Comparison of ENCODE assay signal across 20 cellular contexts in the genomic region with DNA sequence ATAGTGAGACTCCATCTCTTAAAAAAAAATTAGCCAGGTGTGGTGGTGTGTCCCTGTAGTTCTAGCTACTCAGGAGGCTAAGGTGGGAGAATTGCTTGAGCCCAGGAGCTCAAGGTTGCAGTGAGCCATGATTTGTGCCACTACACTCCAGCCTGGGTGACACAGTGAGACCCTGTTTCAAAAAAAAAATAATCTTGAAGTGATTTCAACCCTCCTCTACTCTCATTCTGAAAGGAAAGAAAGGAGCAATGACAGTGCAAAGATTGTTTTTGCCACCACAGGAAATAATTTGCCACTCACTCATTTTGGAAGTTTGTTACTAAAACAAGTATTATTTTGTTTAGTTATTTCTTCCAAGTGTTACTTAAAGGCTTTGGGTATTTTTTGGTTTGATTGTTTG.
"Had no signal": no experiment of that assay in that cellular context is flagged by ENCODE, and none has a peak within 500 bp of the region (broad histone marks: within the 10 kb centered on the region; RNA-seq: fewer than 3 reads in every experiment).

No MANE protein-coding gene starts in this region.

- DNase-seq: heart right ventricle; islet precursor cell; left ventricle myocardium inferior; naive thymus-derived CD8-positive, alpha-beta T cell; ovary; right lobe of liver; stimulated activated CD4-positive, alpha-beta T cell treated with anti-CD3 and anti-CD28 coated beads, Interleukin-1b, Interleukin-23, amount 100 ng/mL, for 48 hours; stimulated activated CD4-positive, alpha-beta T cell treated with anti-CD3 and anti-CD28 coated beads, Interleukin-2, amount 100 ng/mL, for 48 hours; stimulated activated CD4-positive, alpha-beta T cell treated with anti-CD3 and anti-CD28 coated beads, Interleukin-4, amount 100 ng/mL, for 4 hours; stimulated activated CD8-positive, alpha-beta memory T cell treated with anti-CD3 and anti-CD28 coated beads, Interleukin-4, amount 100 ng/mL, for 48 hours; stimulated activated naive B cell treated with anti-CD40 and anti-IgM and Interleukin-4, amounts not matched to agents 10 μg/mL and 1 μg/mL and 100 μg/mL, for 72 hours; stimulated activated naive CD8-positive, alpha-beta T cell treated with anti-CD3 and anti-CD28 coated beads, Interleukin-15, Interleukin-2, amounts not matched to agents 100 U/mL and 50 U/mL, for 24 hours; stomach; tibial artery; trophoblast cell; upper lobe of right lung had no signal

- ATAC-seq: heart right ventricle; naive thymus-derived CD8-positive, alpha-beta T cell; right lobe of liver; stimulated activated naive B cell treated with anti-CD40 and anti-IgM and Interleukin-4, amounts not matched to agents 10 μg/mL and 1 μg/mL and 100 μg/mL, for 72 hours; stimulated activated naive CD8-positive, alpha-beta T cell treated with anti-CD3 and anti-CD28 coated beads, Interleukin-15, Interleukin-2, amounts not matched to agents 100 U/mL and 50 U/mL, for 24 hours; upper lobe of right lung had no signal

- H3K4me1 Mint-ChIP-seq: memory B cell; naive thymus-derived CD8-positive, alpha-beta T cell had no signal

- H3K9me3 Mint-ChIP-seq: memory B cell; naive thymus-derived CD8-positive, alpha-beta T cell; stimulated activated naive B cell treated with anti-CD40 and anti-IgM and Interleukin-4, amounts not matched to agents 10 μg/mL and 1 μg/mL and 100 μg/mL, for 72 hours had no signal

- H3K27ac Mint-ChIP-seq: memory B cell; naive thymus-derived CD8-positive, alpha-beta T cell; progenitor cell of endocrine pancreas; stimulated activated naive B cell treated with anti-CD40 and anti-IgM and Interleukin-4, amounts not matched to agents 10 μg/mL and 1 μg/mL and 100 μg/mL, for 72 hours had no signal

- H3K4me3 Mint-ChIP-seq: memory B cell; naive thymus-derived CD8-positive, alpha-beta T cell; stimulated activated naive B cell treated with anti-CD40 and anti-IgM and Interleukin-4, amounts not matched to agents 10 μg/mL and 1 μg/mL and 100 μg/mL, for 72 hours had no signal

- H3K9me3 ChIP-seq: heart right ventricle, left ventricle myocardium inferior, ovary, right atrium auricular region, right lobe of liver, stomach, thoracic aorta, tibial artery, upper lobe of right lung had no signal

- H3K27me3 Mint-ChIP-seq: memory B cell; naive thymus-derived CD8-positive, alpha-beta T cell; progenitor cell of endocrine pancreas; stimulated activated naive B cell treated with anti-CD40 and anti-IgM and Interleukin-4, amounts not matched to agents 10 μg/mL and 1 μg/mL and 100 μg/mL, for 72 hours had no signal
